18 cellular contexts compared by ENCODE assay signal in the genomic region with DNA sequence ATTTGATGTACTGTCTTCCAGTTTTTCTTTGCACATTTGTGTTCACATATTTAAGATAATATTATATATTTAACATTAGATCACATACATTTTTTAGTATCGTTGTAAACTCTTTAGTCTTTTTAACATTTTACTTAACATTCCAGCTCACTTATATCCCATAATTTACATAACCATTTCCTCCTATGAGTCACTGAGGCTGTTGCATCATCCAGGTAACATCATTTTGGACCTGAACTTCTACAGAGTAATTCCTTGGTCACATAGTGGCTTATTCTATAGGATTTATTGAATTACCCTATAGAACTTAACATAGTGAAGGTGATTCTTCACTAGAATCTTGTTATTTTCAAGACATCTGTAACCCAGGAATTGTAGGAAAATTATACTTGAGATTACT.
"Had no signal": no experiment of that assay in that cellular context is flagged by ENCODE, and none has a peak within 500 bp of the region (broad histone marks: within the 10 kb centered on the region; RNA-seq: fewer than 3 reads in every experiment).

No MANE protein-coding gene starts in this region.

- H3K36me3 ChIP-seq: lower lobe of right lung, neural progenitor cell, ovary, sigmoid colon had no signal

- H3K27ac ChIP-seq: coronary artery, lower lobe of right lung, neural progenitor cell, ovary, sigmoid colon had no signal

- H3K27ac Mint-ChIP-seq: activated CD4-positive, alpha-beta T cell treated with anti-CD3 and anti-CD28 coated beads, Interleukin-2, amount 10 ng/mL, durations not matched to agents 7 days and 5 days; activated naive CD8-positive, alpha-beta T cell; naive B cell; neural progenitor cell; stimulated activated effector memory CD8-positive, alpha-beta T cell treated with anti-CD3 and anti-CD28 coated beads, Interleukin-12 subunit alpha, Interleukin-12 subunit beta, amount 100 ng/mL, for 72 hours had no signal

- H3K27me3 ChIP-seq: neural progenitor cell, ovary, sigmoid colon had no signal

- H3K4me1 ChIP-seq: lower lobe of right lung, neural progenitor cell had no signal

- H3K4me2 ChIP-seq: neural progenitor cell had no signal

- H3K9ac ChIP-seq: neural progenitor cell had no signal

- H3K4me3 Mint-ChIP-seq: activated CD4-positive, alpha-beta T cell treated with anti-CD3 and anti-CD28 coated beads, Interleukin-2, amount 10 ng/mL, durations not matched to agents 7 days and 5 days; activated naive CD8-positive, alpha-beta T cell; naive B cell; neural progenitor cell; stimulated activated effector memory CD8-positive, alpha-beta T cell treated with anti-CD3 and anti-CD28 coated beads, Interleukin-12 subunit alpha, Interleukin-12 subunit beta, amount 100 ng/mL, for 72 hours had no signal

- H3K9me3 Mint-ChIP-seq: activated CD4-positive, alpha-beta T cell treated with anti-CD3 and anti-CD28 coated beads, Interleukin-2, amount 10 ng/mL, durations not matched to agents 7 days and 5 days; naive B cell; neural progenitor cell; stimulated activated effector memory CD8-positive, alpha-beta T cell treated with anti-CD3 and anti-CD28 coated beads, Interleukin-12 subunit alpha, Interleukin-12 subunit beta, amount 100 ng/mL, for 72 hours had no signal

- DNase-seq: activated CD4-positive, alpha-beta T cell treated with anti-CD3 and anti-CD28 coated beads, Interleukin-2, amount 10 ng/mL, durations not matched to agents 7 days and 5 days; activated CD8-positive, alpha-beta memory T cell treated with anti-CD3 and anti-CD28 coated beads for 24 hours; activated gamma-delta T cell treated with Interleukin-2 at 50 U/mL for 16 hours; amniotic stem cell; central memory CD4-positive, alpha-beta T cell; effector CD4-positive, alpha-beta T cell; foreskin fibroblast; glutamatergic neuron; lower lobe of right lung; midbrain; naive B cell; ovary; sigmoid colon; T-helper 9 cell had no signal

- H3K36me3 Mint-ChIP-seq: activated naive CD8-positive, alpha-beta T cell; naive B cell; neural progenitor cell; stimulated activated effector memory CD8-positive, alpha-beta T cell treated with anti-CD3 and anti-CD28 coated beads, Interleukin-12 subunit alpha, Interleukin-12 subunit beta, amount 100 ng/mL, for 72 hours had no signal

- H3K9me3 ChIP-seq: lower lobe of right lung, ovary, sigmoid colon had no signal

- H3K27me3 Mint-ChIP-seq: activated CD4-positive, alpha-beta T cell treated with anti-CD3 and anti-CD28 coated beads, Interleukin-2, amount 10 ng/mL, durations not matched to agents 7 days and 5 days; activated naive CD8-positive, alpha-beta T cell had no signal

- H2AFZ ChIP-seq: neural progenitor cell had no signal

- ATAC-seq: lower lobe of right lung; stimulated activated effector memory CD8-positive, alpha-beta T cell treated with anti-CD3 and anti-CD28 coated beads, Interleukin-12 subunit alpha, Interleukin-12 subunit beta, amount 100 ng/mL, for 72 hours had no signal

- H3K4me3 ChIP-seq: coronary artery, lower lobe of right lung, neural progenitor cell, ovary, sigmoid colon had no signal

- H3K4me1 Mint-ChIP-seq: activated CD4-positive, alpha-beta T cell treated with anti-CD3 and anti-CD28 coated beads, Interleukin-2, amount 10 ng/mL, durations not matched to agents 7 days and 5 days; naive B cell; neural progenitor cell; stimulated activated effector memory CD8-positive, alpha-beta T cell treated with anti-CD3 and anti-CD28 coated beads, Interleukin-12 subunit alpha, Interleukin-12 subunit beta, amount 100 ng/mL, for 72 hours had no signal
